Comparison of ENCODE assay signal across 10 cellular contexts in genomic region chr14:86462193-86462592, GRCh38.
DNase-seq lines count a peak whose midpoint lies in the region; ATAC-seq, FAIRE-seq and TF ChIP-seq lines count a peak whose summit lies in the region.
"Had no signal": no experiment of that assay in that cellular context is flagged by ENCODE, and none has a peak within 500 bp of the region (broad histone marks: within the 10 kb centered on the region; RNA-seq: fewer than 3 reads in every experiment).

No MANE protein-coding gene starts in this region.

- intact Hi-C loops in lower lobe of right lung (cut with DNase I) (no loop called here), PC-9 (cut with micrococcal nuclease; ENCODE audit: unreplicated experiment) (no loop called here)

- no peaks in the 10 kb centered on the region for H3K9me2 ChIP-seq in PC-9 (ENCODE audit: insufficient read depth)

- H2AFZ ChIP-seq in PC-9, result no peak overlapping the region

- no peaks in the 10 kb centered on the region for H3K27me3 ChIP-seq in SJCRH30
- H3K27me3 ChIP-seq in lower lobe of right lung (ENCODE audit: low read depth), result no peaks in the 10 kb centered on the region
- no peaks in the 10 kb centered on the region for H3K27me3 ChIP-seq in PC-9 (ENCODE audit: insufficient read depth, low read depth)
- H3K27me3 ChIP-seq in MG63, result no peaks in the 10 kb centered on the region

- no peaks in the 10 kb centered on the region for H3F3A ChIP-seq in PC-9 (ENCODE audit: insufficient read depth, low read depth)

- H3K79me2 ChIP-seq in PC-9 (ENCODE audit: low read depth), result no peaks in the 10 kb centered on the region

- ATAC-seq in lower lobe of right lung, result no peak

- FAIRE-seq in GM12892 (lab: Jason Lieb, UNC), result no peak

- TF ChIP-seq CTCF in 22Rv1 (IDR thresholded peaks at IDR 0.05), result peak; percentile 73
- peak; percentile 29; the same call in 1 of the 2 replicates for TF ChIP-seq CTCF in GM12875 (IDR thresholded peaks at IDR 0.05; ENCODE audit: borderline replicate concordance, insufficient read depth, low read depth, low read length)
- TF ChIP-seq CTCF in lower lobe of right lung (IDR thresholded peaks at IDR 0.05), result no peak
- no peak; the same call in none of the 2 replicates for TF ChIP-seq CTCF in PC-9 (conservative IDR thresholded peaks at IDR 0.05)

- CTCF ChIA-PET in PC-9 (lab: Charles Lee), result no interaction called here

- DNase-seq in SJCRH30 (peak; percentile 18 to 60), foreskin melanocyte (peak; percentile 9), lower lobe of right lung (no peak), PC-9 (no peak), MG63 (no peak), GM12892 (ENCODE audit: insufficient read length) (no peak)
- DNase-seq: activated CD8-positive, alpha-beta memory T cell treated with anti-CD3 and anti-CD28 coated beads, Interleukin-2, amount 50 U/mL, for 48 hours; NCI-H226 had no signal

- H3K4me2 ChIP-seq in PC-9, result no peak overlapping the region

- no peaks in the 10 kb centered on the region for H4K20me1 ChIP-seq in PC-9 (ENCODE audit: insufficient read depth)

- H3K9me3 ChIP-seq in SJCRH30 (replicated peaks), result no peaks in the 10 kb centered on the region
- H3K9me3 ChIP-seq in lower lobe of right lung, result no peaks in the 10 kb centered on the region
- H3K9me3 ChIP-seq in PC-9 (ENCODE audit: insufficient read depth, low read depth), result no peaks in the 10 kb centered on the region
- no peaks in the 10 kb centered on the region for H3K9me3 ChIP-seq in MG63

- BruUV-seq in PC-9 (replicated peaks; lab: Mats Ljungman, UMichigan), result no TSS peak

- no peak overlapping the region for H3K27ac ChIP-seq in 22Rv1
- H3K27ac ChIP-seq in SJCRH30, result no peak overlapping the region
- no peak overlapping the region for H3K27ac ChIP-seq in lower lobe of right lung
- H3K27ac ChIP-seq in PC-9, result no peak overlapping the region

- H3K4me1 ChIP-seq in SJCRH30 (no peaks in the 10 kb centered on the region), lower lobe of right lung (no peaks in the 10 kb centered on the region), PC-9 (replicated peaks; ENCODE audit: insufficient read depth) (no peaks in the 10 kb centered on the region)

- no peak overlapping the region for H3K4me3 ChIP-seq in GM12875 (ENCODE audit: low read depth, low read length)
- H3K4me3 ChIP-seq in SJCRH30, result no peak overlapping the region
- H3K4me3 ChIP-seq in lower lobe of right lung, result no peak overlapping the region
- H3K4me3 ChIP-seq in PC-9, result no peak overlapping the region
- no peak overlapping the region for H3K4me3 ChIP-seq in MG63

- TF ChIP-seq POLR2A in GM12892 (IDR thresholded peaks at IDR 0.05; ENCODE audit: low read depth, low read length), result no peak

- H3K36me3 ChIP-seq in SJCRH30 (no peaks in the 10 kb centered on the region), lower lobe of right lung (no peaks in the 10 kb centered on the region), PC-9 (ENCODE audit: low read depth) (no peaks in the 10 kb centered on the region), MG63 (no peaks in the 10 kb centered on the region)

- POLR2A ChIA-PET in PC-9 (lab: Charles Lee; ENCODE audit: unreplicated experiment), result no interaction called here

Comparison
In these comparisons a context has a peak if more than half of its experiments do, and no peak if none do; other contexts are left out.
1. CTCF ChIP-seq: peak in 22Rv1 (single experiment) and GM12875 (single experiment); none in lower lobe of right lung (single experiment) and PC-9 (single experiment).
2. DNase-seq: peak in SJCRH30 (2 of 2) and foreskin melanocyte (single experiment); none in lower lobe of right lung (single experiment), PC-9 (0 of 2), MG63 (single experiment) and GM12892 (single experiment).